Comparison of ENCODE assay signal across 2 cellular contexts in the genomic region with DNA sequence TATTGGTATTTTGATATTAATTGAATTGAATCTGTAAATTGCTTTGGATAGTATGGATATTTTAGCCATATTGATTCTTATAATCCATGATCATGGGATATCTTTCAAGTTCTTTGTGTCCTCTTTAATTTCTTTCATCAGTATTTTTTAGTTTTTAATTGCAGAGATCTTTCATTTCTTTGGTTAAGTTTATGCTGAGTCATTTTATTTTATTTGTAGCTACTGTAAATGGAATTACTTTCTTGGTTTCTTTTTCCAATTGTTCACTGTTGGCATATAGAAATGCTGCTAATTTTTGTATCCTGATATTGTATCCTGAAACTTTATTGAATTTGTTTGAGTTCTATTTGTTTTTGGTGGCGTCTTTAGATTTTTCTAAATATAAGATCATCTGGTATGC.
TF ChIP-seq lines count a peak whose summit lies in the region.

No MANE protein-coding gene starts in this region.

TF ChIP-seq in HepG2, 621 proteins besides CTCF, POLR2A, EP300 and RAD21 (continued from another document):
- TF ChIP-seq, protein P1, sequence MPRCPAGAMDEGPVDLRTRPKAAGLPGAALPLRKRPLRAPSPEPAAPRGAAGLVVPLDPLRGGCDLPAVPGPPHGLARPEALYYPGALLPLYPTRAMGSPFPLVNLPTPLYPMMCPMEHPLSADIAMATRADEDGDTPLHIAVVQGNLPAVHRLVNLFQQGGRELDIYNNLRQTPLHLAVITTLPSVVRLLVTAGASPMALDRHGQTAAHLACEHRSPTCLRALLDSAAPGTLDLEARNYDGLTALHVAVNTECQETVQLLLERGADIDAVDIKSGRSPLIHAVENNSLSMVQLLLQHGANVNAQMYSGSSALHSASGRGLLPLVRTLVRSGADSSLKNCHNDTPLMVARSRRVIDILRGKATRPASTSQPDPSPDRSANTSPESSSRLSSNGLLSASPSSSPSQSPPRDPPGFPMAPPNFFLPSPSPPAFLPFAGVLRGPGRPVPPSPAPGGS (CRISPR knock-in tag; IDR thresholded peaks at IDR 0.05): no peak
- TF ChIP-seq, protein P2, sequence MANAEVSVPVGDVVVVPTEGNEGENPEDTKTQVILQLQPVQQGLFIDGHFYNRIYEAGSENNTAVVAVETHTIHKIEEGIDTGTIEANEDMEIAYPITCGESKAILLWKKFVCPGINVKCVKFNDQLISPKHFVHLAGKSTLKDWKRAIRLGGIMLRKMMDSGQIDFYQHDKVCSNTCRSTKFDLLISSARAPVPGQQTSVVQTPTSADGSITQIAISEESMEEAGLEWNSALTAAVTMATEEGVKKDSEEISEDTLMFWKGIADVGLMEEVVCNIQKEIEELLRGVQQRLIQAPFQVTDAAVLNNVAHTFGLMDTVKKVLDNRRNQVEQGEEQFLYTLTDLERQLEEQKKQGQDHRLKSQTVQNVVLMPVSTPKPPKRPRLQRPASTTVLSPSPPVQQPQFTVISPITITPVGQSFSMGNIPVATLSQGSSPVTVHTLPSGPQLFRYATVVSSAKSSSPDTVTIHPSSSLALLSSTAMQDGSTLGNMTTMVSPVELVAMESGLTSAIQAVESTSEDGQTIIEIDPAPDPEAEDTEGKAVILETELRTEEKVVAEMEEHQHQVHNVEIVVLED (CRISPR knock-in tag; IDR thresholded peaks at IDR 0.05; ENCODE audit: borderline replicate concordance): no peak
- TF ChIP-seq, protein P3, sequence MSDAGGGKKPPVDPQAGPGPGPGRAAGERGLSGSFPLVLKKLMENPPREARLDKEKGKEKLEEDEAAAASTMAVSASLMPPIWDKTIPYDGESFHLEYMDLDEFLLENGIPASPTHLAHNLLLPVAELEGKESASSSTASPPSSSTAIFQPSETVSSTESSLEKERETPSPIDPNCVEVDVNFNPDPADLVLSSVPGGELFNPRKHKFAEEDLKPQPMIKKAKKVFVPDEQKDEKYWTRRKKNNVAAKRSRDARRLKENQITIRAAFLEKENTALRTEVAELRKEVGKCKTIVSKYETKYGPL (CRISPR knock-in tag; IDR thresholded peaks at IDR 0.05): no peak
- TF ChIP-seq ZSCAN25 (CRISPR knock-in tag; IDR thresholded peaks at IDR 0.05) (no peak), ZNF607 (CRISPR knock-in tag; IDR thresholded peaks at IDR 0.05; ENCODE audit: borderline replicate concordance) (no peak), ZFP36L2 (CRISPR knock-in tag; IDR thresholded peaks at IDR 0.05) (no peak), ISL2 (CRISPR knock-in tag; IDR thresholded peaks at IDR 0.05) (no peak), JARID2 (CRISPR knock-in tag; IDR thresholded peaks at IDR 0.05; ENCODE audit: insufficient replicate concordance) (no peak), TEAD3 (CRISPR knock-in tag; optimal IDR thresholded peaks at IDR 0.05; ENCODE audit: borderline replicate concordance) (no peak), ZNF777 (CRISPR knock-in tag; IDR thresholded peaks at IDR 0.05) (no peak), MAFF (IDR thresholded peaks at IDR 0.05; ENCODE audit: low read depth, low read length) (peak; percentile 49; the same call in 1 of the 2 replicates), ZNF367 (CRISPR knock-in tag; IDR thresholded peaks at IDR 0.05; ENCODE audit: borderline replicate concordance) (no peak), NKX3-1 (CRISPR knock-in tag; IDR thresholded peaks at IDR 0.05) (no peak), EED (CRISPR knock-in tag; IDR thresholded peaks at IDR 0.05) (no peak), MAFK (conservative IDR thresholded peaks at IDR 0.05 in 1 of 2, IDR thresholded peaks at IDR 0.05 in 1 of 2; ENCODE audit: low read length in 2 of 2) (peak; percentile 43 to 68; a peak in 3 of 4 replicates)
- TF ChIP-seq, protein P4, sequence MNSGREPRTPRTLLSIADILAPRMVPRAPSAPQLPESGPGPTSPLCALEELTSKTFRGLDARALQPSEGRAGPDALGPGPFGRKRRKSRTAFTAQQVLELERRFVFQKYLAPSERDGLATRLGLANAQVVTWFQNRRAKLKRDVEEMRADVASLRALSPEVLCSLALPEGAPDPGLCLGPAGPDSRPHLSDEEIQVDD (CRISPR knock-in tag; IDR thresholded peaks at IDR 0.05; ENCODE audit: borderline replicate concordance): no peak

TF ChIP-seq in K562, 482 proteins besides CTCF, POLR2A, EP300 and RAD21 (continued from another document):
- TF ChIP-seq, protein P5, sequence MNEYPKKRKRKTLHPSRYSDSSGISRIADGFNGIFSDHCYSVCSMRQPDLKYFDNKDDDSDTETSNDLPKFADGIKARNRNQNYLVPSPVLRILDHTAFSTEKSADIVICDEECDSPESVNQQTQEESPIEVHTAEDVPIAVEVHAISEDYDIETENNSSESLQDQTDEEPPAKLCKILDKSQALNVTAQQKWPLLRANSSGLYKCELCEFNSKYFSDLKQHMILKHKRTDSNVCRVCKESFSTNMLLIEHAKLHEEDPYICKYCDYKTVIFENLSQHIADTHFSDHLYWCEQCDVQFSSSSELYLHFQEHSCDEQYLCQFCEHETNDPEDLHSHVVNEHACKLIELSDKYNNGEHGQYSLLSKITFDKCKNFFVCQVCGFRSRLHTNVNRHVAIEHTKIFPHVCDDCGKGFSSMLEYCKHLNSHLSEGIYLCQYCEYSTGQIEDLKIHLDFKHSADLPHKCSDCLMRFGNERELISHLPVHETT (CRISPR knock-in tag; conservative IDR thresholded peaks at IDR 0.05 in 1 of 2, IDR thresholded peaks at IDR 0.05 in 1 of 2): no peak
- peak; percentile 17; the same call in 1 of the 2 replicates for TF ChIP-seq C11orf30 (IDR thresholded peaks at IDR 0.05; ENCODE audit: low read depth)
- TF ChIP-seq POLR2B (IDR thresholded peaks at IDR 0.05; ENCODE audit: low read depth, partially characterized antibody): no peak
- no peak for TF ChIP-seq NBN (IDR thresholded peaks at IDR 0.05; ENCODE audit: low read depth)
- TF ChIP-seq, protein P6, sequence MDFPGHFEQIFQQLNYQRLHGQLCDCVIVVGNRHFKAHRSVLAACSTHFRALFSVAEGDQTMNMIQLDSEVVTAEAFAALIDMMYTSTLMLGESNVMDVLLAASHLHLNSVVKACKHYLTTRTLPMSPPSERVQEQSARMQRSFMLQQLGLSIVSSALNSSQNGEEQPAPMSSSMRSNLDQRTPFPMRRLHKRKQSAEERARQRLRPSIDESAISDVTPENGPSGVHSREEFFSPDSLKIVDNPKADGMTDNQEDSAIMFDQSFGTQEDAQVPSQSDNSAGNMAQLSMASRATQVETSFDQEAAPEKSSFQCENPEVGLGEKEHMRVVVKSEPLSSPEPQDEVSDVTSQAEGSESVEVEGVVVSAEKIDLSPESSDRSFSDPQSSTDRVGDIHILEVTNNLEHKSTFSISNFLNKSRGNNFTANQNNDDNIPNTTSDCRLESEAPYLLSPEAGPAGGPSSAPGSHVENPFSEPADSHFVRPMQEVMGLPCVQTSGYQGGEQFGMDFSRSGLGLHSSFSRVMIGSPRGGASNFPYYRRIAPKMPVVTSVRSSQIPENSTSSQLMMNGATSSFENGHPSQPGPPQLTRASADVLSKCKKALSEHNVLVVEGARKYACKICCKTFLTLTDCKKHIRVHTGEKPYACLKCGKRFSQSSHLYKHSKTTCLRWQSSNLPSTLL (IDR thresholded peaks at IDR 0.05): no peak
